Comparison of ENCODE assay signal across 1 cellular context in the genomic region with DNA sequence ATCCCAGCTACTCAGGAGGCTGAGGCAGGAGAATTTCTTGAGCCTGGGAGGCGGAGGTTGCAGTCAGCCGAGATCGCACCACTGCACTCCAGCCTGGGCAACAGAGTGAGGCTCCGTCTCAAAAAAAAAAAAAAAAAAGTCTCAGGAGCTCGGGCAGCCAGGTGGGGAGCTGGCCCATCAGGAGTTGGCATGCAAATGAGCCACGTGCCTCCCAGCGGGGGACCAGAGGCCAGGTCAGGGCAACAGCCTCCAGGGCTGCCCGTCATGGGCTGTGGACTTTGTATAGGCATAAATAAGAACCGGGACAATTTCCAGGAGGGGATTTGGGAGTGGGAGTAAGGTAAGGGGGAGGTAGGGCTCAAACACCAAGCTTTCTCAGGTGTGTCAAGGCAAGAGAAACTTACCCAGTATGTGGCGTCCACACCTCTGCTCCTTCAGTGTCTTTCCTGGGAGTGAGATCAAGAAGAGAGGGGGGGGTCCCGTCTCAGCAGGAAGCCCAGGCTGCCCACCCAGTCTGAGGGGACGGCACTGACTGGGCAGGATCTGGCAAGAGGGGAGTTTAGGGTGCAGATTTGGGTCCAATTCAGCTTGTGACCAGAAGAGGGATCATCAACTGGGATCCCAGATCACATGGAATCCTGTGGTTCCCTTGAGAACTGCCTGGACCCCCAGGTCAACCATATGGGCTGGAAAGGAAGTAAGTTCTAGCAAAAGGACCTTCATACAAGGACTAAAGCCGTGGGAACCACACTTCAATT.
TF ChIP-seq lines count a peak whose summit lies in the region.

No MANE protein-coding gene starts in this region.

TF ChIP-seq in HepG2, 621 proteins besides CTCF, POLR2A, EP300 and RAD21 (continued from another document and continues in another):
- TF ChIP-seq, protein P1, sequence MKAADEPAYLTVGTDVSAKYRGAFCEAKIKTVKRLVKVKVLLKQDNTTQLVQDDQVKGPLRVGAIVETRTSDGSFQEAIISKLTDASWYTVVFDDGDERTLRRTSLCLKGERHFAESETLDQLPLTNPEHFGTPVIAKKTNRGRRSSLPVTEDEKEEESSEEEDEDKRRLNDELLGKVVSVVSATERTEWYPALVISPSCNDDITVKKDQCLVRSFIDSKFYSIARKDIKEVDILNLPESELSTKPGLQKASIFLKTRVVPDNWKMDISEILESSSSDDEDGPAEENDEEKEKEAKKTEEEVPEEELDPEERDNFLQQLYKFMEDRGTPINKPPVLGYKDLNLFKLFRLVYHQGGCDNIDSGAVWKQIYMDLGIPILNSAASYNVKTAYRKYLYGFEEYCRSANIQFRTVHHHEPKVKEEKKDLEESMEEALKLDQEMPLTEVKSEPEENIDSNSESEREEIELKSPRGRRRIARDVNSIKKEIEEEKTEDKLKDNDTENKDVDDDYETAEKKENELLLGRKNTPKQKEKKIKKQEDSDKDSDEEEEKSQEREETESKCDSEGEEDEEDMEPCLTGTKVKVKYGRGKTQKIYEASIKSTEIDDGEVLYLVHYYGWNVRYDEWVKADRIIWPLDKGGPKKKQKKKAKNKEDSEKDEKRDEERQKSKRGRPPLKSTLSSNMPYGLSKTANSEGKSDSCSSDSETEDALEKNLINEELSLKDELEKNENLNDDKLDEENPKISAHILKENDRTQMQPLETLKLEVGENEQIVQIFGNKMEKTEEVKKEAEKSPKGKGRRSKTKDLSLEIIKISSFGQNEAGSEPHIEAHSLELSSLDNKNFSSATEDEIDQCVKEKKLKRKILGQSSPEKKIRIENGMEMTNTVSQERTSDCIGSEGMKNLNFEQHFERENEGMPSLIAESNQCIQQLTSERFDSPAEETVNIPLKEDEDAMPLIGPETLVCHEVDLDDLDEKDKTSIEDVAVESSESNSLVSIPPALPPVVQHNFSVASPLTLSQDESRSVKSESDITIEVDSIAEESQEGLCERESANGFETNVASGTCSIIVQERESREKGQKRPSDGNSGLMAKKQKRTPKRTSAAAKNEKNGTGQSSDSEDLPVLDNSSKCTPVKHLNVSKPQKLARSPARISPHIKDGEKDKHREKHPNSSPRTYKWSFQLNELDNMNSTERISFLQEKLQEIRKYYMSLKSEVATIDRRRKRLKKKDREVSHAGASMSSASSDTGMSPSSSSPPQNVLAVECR (CRISPR knock-in tag; IDR thresholded peaks at IDR 0.05; ENCODE audit: borderline replicate concordance) = peak; percentile 61; the same call in 1 of the 2 replicates
- no peak for TF ChIP-seq GZF1 (CRISPR knock-in tag; IDR thresholded peaks at IDR 0.05)
- TF ChIP-seq, protein P2, sequence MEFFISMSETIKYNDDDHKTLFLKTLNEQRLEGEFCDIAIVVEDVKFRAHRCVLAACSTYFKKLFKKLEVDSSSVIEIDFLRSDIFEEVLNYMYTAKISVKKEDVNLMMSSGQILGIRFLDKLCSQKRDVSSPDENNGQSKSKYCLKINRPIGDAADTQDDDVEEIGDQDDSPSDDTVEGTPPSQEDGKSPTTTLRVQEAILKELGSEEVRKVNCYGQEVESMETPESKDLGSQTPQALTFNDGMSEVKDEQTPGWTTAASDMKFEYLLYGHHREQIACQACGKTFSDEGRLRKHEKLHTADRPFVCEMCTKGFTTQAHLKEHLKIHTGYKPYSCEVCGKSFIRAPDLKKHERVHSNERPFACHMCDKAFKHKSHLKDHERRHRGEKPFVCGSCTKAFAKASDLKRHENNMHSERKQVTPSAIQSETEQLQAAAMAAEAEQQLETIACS (CRISPR knock-in tag; IDR thresholded peaks at IDR 0.05) = no peak
- TF ChIP-seq, protein P3, sequence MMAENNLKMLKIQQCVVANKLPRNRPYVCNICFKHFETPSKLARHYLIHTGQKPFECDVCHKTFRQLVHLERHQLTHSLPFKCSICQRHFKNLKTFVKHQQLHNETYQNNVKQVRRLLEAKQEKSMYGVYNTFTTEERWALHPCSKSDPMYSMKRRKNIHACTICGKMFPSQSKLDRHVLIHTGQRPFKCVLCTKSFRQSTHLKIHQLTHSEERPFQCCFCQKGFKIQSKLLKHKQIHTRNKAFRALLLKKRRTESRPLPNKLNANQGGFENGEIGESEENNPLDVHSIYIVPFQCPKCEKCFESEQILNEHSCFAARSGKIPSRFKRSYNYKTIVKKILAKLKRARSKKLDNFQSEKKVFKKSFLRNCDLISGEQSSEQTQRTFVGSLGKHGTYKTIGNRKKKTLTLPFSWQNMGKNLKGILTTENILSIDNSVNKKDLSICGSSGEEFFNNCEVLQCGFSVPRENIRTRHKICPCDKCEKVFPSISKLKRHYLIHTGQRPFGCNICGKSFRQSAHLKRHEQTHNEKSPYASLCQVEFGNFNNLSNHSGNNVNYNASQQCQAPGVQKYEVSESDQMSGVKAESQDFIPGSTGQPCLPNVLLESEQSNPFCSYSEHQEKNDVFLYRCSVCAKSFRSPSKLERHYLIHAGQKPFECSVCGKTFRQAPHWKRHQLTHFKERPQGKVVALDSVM (CRISPR knock-in tag; IDR thresholded peaks at IDR 0.05) = peak; percentile 94
- no peak for TF ChIP-seq NBN (conservative IDR thresholded peaks at IDR 0.05)
- no peak for TF ChIP-seq ZNF326 (CRISPR knock-in tag; IDR thresholded peaks at IDR 0.05; ENCODE audit: borderline replicate concordance)
- TF ChIP-seq, protein P4, sequence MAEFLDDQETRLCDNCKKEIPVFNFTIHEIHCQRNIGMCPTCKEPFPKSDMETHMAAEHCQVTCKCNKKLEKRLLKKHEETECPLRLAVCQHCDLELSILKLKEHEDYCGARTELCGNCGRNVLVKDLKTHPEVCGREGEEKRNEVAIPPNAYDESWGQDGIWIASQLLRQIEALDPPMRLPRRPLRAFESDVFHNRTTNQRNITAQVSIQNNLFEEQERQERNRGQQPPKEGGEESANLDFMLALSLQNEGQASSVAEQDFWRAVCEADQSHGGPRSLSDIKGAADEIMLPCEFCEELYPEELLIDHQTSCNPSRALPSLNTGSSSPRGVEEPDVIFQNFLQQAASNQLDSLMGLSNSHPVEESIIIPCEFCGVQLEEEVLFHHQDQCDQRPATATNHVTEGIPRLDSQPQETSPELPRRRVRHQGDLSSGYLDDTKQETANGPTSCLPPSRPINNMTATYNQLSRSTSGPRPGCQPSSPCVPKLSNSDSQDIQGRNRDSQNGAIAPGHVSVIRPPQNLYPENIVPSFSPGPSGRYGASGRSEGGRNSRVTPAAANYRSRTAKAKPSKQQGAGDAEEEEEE (CRISPR knock-in tag; IDR thresholded peaks at IDR 0.05; ENCODE audit: borderline replicate concordance) = peak; percentile 82; the same call in 1 of the 2 replicates
- no peak for TF ChIP-seq KAT7 (CRISPR knock-in tag; IDR thresholded peaks at IDR 0.05; ENCODE audit: borderline replicate concordance)
- TF ChIP-seq ERF (CRISPR knock-in tag; IDR thresholded peaks at IDR 0.05) = no peak
- TF ChIP-seq FOXA3 (CRISPR knock-in tag; IDR thresholded peaks at IDR 0.05) = 0 out of 2 replicates have a peak, but pooled peaks have one; percentile 30
- TF ChIP-seq, protein P5, sequence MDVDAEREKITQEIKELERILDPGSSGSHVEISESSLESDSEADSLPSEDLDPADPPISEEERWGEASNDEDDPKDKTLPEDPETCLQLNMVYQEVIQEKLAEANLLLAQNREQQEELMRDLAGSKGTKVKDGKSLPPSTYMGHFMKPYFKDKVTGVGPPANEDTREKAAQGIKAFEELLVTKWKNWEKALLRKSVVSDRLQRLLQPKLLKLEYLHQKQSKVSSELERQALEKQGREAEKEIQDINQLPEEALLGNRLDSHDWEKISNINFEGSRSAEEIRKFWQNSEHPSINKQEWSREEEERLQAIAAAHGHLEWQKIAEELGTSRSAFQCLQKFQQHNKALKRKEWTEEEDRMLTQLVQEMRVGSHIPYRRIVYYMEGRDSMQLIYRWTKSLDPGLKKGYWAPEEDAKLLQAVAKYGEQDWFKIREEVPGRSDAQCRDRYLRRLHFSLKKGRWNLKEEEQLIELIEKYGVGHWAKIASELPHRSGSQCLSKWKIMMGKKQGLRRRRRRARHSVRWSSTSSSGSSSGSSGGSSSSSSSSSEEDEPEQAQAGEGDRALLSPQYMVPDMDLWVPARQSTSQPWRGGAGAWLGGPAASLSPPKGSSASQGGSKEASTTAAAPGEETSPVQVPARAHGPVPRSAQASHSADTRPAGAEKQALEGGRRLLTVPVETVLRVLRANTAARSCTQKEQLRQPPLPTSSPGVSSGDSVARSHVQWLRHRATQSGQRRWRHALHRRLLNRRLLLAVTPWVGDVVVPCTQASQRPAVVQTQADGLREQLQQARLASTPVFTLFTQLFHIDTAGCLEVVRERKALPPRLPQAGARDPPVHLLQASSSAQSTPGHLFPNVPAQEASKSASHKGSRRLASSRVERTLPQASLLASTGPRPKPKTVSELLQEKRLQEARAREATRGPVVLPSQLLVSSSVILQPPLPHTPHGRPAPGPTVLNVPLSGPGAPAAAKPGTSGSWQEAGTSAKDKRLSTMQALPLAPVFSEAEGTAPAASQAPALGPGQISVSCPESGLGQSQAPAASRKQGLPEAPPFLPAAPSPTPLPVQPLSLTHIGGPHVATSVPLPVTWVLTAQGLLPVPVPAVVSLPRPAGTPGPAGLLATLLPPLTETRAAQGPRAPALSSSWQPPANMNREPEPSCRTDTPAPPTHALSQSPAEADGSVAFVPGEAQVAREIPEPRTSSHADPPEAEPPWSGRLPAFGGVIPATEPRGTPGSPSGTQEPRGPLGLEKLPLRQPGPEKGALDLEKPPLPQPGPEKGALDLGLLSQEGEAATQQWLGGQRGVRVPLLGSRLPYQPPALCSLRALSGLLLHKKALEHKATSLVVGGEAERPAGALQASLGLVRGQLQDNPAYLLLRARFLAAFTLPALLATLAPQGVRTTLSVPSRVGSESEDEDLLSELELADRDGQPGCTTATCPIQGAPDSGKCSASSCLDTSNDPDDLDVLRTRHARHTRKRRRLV (CRISPR knock-in tag; IDR thresholded peaks at IDR 0.05) = peak; percentile 81
- no peak; the same call in 1 of the 2 replicates for TF ChIP-seq CBX5 (CRISPR knock-in tag; IDR thresholded peaks at IDR 0.05; ENCODE audit: borderline replicate concordance)
- TF ChIP-seq CC2D1A (CRISPR knock-in tag; IDR thresholded peaks at IDR 0.05) = 0 out of 2 replicates have a peak, but pooled peaks have one; percentile 19
- TF ChIP-seq, protein P6, sequence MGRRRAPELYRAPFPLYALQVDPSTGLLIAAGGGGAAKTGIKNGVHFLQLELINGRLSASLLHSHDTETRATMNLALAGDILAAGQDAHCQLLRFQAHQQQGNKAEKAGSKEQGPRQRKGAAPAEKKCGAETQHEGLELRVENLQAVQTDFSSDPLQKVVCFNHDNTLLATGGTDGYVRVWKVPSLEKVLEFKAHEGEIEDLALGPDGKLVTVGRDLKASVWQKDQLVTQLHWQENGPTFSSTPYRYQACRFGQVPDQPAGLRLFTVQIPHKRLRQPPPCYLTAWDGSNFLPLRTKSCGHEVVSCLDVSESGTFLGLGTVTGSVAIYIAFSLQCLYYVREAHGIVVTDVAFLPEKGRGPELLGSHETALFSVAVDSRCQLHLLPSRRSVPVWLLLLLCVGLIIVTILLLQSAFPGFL (CRISPR knock-in tag; IDR thresholded peaks at IDR 0.05) = no peak
- TF ChIP-seq ZNF335 (CRISPR knock-in tag; IDR thresholded peaks at IDR 0.05) = no peak
- TF ChIP-seq, protein P7, sequence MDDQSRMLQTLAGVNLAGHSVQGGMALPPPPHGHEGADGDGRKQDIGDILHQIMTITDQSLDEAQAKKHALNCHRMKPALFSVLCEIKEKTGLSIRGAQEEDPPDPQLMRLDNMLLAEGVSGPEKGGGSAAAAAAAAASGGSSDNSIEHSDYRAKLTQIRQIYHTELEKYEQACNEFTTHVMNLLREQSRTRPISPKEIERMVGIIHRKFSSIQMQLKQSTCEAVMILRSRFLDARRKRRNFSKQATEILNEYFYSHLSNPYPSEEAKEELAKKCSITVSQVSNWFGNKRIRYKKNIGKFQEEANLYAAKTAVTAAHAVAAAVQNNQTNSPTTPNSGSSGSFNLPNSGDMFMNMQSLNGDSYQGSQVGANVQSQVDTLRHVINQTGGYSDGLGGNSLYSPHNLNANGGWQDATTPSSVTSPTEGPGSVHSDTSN (CRISPR knock-in tag; IDR thresholded peaks at IDR 0.05; ENCODE audit: borderline replicate concordance) = no peak
- TF ChIP-seq RBM39 (IDR thresholded peaks at IDR 0.05; ENCODE audit: low read depth, low read length, poor library complexity, severe bottlenecking) = no peak
- no peak for TF ChIP-seq CAMTA2 (CRISPR knock-in tag; IDR thresholded peaks at IDR 0.05; ENCODE audit: borderline replicate concordance)
- TF ChIP-seq, protein P8, sequence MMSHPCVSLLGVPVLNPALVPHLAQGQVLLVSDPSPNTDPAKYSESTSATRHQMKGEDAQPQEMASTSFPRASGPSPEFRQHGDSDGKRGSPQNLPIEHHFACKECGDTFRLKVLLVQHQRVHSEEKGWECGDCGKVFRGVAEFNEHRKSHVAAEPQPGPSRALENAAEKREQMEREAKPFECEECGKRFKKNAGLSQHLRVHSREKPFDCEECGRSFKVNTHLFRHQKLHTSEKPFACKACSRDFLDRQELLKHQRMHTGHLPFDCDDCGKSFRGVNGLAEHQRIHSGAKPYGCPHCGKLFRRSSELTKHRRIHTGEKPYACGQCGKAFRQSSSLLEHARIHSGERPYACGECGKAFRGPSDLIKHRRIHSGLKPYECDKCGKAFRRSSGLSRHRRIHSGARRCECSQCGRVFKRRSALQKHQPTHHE (CRISPR knock-in tag; IDR thresholded peaks at IDR 0.05; ENCODE audit: borderline replicate concordance) = no peak
- peak; percentile 50; the same call in 1 of the 2 replicates for TF ChIP-seq MEF2D (CRISPR knock-in tag; IDR thresholded peaks at IDR 0.05)
- no peak; the same call in 1 of the 2 replicates for TF ChIP-seq ZSCAN31 (CRISPR knock-in tag; IDR thresholded peaks at IDR 0.05; ENCODE audit: low read depth)
- TF ChIP-seq ZNF746 (CRISPR knock-in tag; IDR thresholded peaks at IDR 0.05) = no peak
- no peak for TF ChIP-seq RELA (CRISPR knock-in tag; IDR thresholded peaks at IDR 0.05)
- no peak for TF ChIP-seq HNRNPLL (IDR thresholded peaks at IDR 0.05; ENCODE audit: low read depth, low read length, poor library complexity, severe bottlenecking)
- TF ChIP-seq ZNF230 (CRISPR knock-in tag; IDR thresholded peaks at IDR 0.05) = no peak; the same call in 1 of the 2 replicates
- 0 out of 2 replicates have a peak, but pooled peaks have one; percentile 8 for TF ChIP-seq ZNF343 (CRISPR knock-in tag; IDR thresholded peaks at IDR 0.05)
- no peak for TF ChIP-seq ZNF138 (CRISPR knock-in tag; IDR thresholded peaks at IDR 0.05; ENCODE audit: low read depth)
- TF ChIP-seq, protein P9, sequence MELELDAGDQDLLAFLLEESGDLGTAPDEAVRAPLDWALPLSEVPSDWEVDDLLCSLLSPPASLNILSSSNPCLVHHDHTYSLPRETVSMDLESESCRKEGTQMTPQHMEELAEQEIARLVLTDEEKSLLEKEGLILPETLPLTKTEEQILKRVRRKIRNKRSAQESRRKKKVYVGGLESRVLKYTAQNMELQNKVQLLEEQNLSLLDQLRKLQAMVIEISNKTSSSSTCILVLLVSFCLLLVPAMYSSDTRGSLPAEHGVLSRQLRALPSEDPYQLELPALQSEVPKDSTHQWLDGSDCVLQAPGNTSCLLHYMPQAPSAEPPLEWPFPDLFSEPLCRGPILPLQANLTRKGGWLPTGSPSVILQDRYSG (CRISPR knock-in tag; IDR thresholded peaks at IDR 0.05) = no peak
